ENCODE assay signal across 9 cellular contexts in genomic region chr5:37738057-37738691, GRCh38.
DNase-seq lines count a peak whose midpoint lies in the region; ATAC-seq and TF ChIP-seq lines count a peak whose summit lies in the region.
"Had no signal": no experiment of that assay in that cellular context is flagged by ENCODE, and none has a peak within 500 bp of the region (broad histone marks: within the 10 kb centered on the region; RNA-seq: fewer than 3 reads in every experiment).

No MANE protein-coding gene starts in this region.

- TF ChIP-seq CTCF in fibroblast of villous mesenchyme (IDR thresholded peaks at IDR 0.05; ENCODE audit: insufficient read depth, low read depth, low read length): no peak
- no peak for TF ChIP-seq CTCF in upper lobe of left lung (IDR thresholded peaks at IDR 0.05)

- H3K4me1 ChIP-seq in upper lobe of left lung: peaks cover 0 to 7% (median 3%) of the 10 kb centered on the region in 4 donors
- H3K4me1 ChIP-seq: parathyroid adenoma had no signal

- TF ChIP-seq POLR2A in upper lobe of left lung (IDR thresholded peaks at IDR 0.05): no peak

- H3K27me3 ChIP-seq in upper lobe of left lung: no peaks in the 10 kb centered on the region

- H3K4me3 ChIP-seq in SK-N-MC (peak overlapping the region; percentile 27; the same call in 1 of the 2 replicates), fibroblast of villous mesenchyme (ENCODE audit: low read depth, low read length) (no peak overlapping the region), upper lobe of left lung (no peak overlapping the region)

- DNase-seq in GDM1 (lab: John Stamatoyannopoulos, UW) (peak; percentile 35), SK-N-MC (ENCODE audit: low read depth, low spot score) (peak; percentile 86), fibroblast of villous mesenchyme (ENCODE audit: low read depth) (peak; percentile 95), upper lobe of left lung (no peak), NCI-H345 treated with DMSO at 0.1 percent for 48 hours (lab: John Stamatoyannopoulos, UW; ENCODE audit: unreplicated experiment) (no peak), HEK293T (ENCODE audit: extremely low spot score) (no peak)

- peak; percentile 77 for ATAC-seq in GM21367 (IDR thresholded peaks at IDR 0.05; ENCODE audit: unreplicated experiment)
- peak; percentile 77 for ATAC-seq in HG03571 (IDR thresholded peaks at IDR 0.05; ENCODE audit: unreplicated experiment)
- peak; percentile 15 to 31 for ATAC-seq in upper lobe of left lung (ENCODE audit: low FRiP score in 2 of 2)

- H3K9me3 ChIP-seq in SK-N-MC (ENCODE audit: low read depth, low read length) (no peaks in the 10 kb centered on the region), upper lobe of left lung (no peaks in the 10 kb centered on the region)

- H3K36me3 ChIP-seq in SK-N-MC (ENCODE audit: insufficient read depth, low read length) (peaks cover 20% of the 10 kb centered on the region), upper lobe of left lung (peaks cover 0 to 18% (median 2%) of the 10 kb centered on the region in 4 donors)

- TF ChIP-seq EP300 in upper lobe of left lung (IDR thresholded peaks at IDR 0.05): no peak

- 69 to 73% methylated on average over 4 of the region's 4 CpGs for WGBS in upper lobe of left lung, 2 donors

- peak overlapping the region; percentile 59; the same call in 1 of the 2 replicates for H3K27ac ChIP-seq in SK-N-MC
- H3K27ac ChIP-seq in upper lobe of left lung: no peak overlapping the region
- H3K27ac ChIP-seq: parathyroid adenoma had no signal

- POLR2A ChIA-PET in HEK293T (lab: Yijun Ruan, JAX): no interaction called here

- CTCF ChIA-PET in HEK293T (lab: Yijun Ruan, JAX): interaction anchor here (0.9 to 1.3 kb wide), 2 partner anchors 14 to 15 kb away, joined by 3 to 4 read pairs; no protein-coding TSS in a partner anchor

- peak overlapping the region; percentile 43 for H3K9ac ChIP-seq in SK-N-MC (ENCODE audit: insufficient read length)
- H3K9ac ChIP-seq: parathyroid adenoma had no signal

TF ChIP-seq in HEK293T, 16 proteins besides CTCF, POLR2A, EP300 and RAD21:
- no peak for TF ChIP-seq L3MBTL2 (conservative IDR thresholded peaks at IDR 0.05)

Comparison
In these comparisons a context has a peak if more than half of its experiments do, and no peak if none do; other contexts are left out.
1. DNase-seq: peak in GDM1 (single experiment), SK-N-MC (single experiment) and fibroblast of villous mesenchyme (single experiment); none in upper lobe of left lung (0 of 2), NCI-H345 treated with DMSO at 0.1 percent for 48 hours (single experiment) and HEK293T (single experiment).
2. ATAC-seq: peak in every context shown above with its lines; median percentile 77 in GM21367; 77 in HG03571; 23 in upper lobe of left lung.